Comparison of ENCODE assay signal across 8 cellular contexts in genomic region chr6:42260972-42261371, GRCh38. TPM values are rescaled to one million over a fixed set of nuclear protein-coding genes. Genes with fewer than 3 reads are reported as not detected.
A peak's percentile ranks its signal among the peaks of the same experiment; 100 is the strongest.
DNase-seq lines count a peak whose midpoint lies in the region; ATAC-seq, FAIRE-seq and TF ChIP-seq lines count a peak whose summit lies in the region.

No MANE protein-coding gene starts in this region.

- H3K27me3 ChIP-seq in GM23338 (ENCODE audit: insufficient read depth) = no peaks in the 10 kb centered on the region

- no peaks in the 10 kb centered on the region for H3K79me2 ChIP-seq in GM23338 (replicated peaks; ENCODE audit: insufficient read depth)

- H3K4me3 ChIP-seq in A549 (no peak overlapping the region), GM23338 (no peak overlapping the region), epithelial cell of proximal tubule (ENCODE audit: low read depth, low read length) (no peak overlapping the region)

- peak; percentile 80 to 90; a peak in 4 of 6 replicates for ATAC-seq in A549
- peak; percentile 79 for ATAC-seq in GM23338

- TF ChIP-seq EP300 in A549 (IDR thresholded peaks at IDR 0.05) = no peak

- no peak overlapping the region for H3K27ac Mint-ChIP-seq in GM23338
- no peak overlapping the region for H3K27ac Mint-ChIP-seq in activated CD4-positive, alpha-beta T cell treated with anti-CD3 and anti-CD28 coated beads, Interleukin-2, amount 10 ng/mL, durations not matched to agents 7 days and 5 days
- no peak overlapping the region for H3K27ac Mint-ChIP-seq in osteocyte (ENCODE audit: unreplicated experiment)

- H3K9me3 Mint-ChIP-seq in GM23338 = no peaks in the 10 kb centered on the region
- no peaks in the 10 kb centered on the region for H3K9me3 Mint-ChIP-seq in activated CD4-positive, alpha-beta T cell treated with anti-CD3 and anti-CD28 coated beads, Interleukin-2, amount 10 ng/mL, durations not matched to agents 7 days and 5 days
- no peaks in the 10 kb centered on the region for H3K9me3 Mint-ChIP-seq in osteocyte (ENCODE audit: unreplicated experiment)

- peak overlapping the region; percentile 43 to 72; a peak in 5 of 6 replicates for H3K27ac ChIP-seq in A549
- H3K27ac ChIP-seq in GM23338 (ENCODE audit: low read depth) = no peak overlapping the region

- POLR2A ChIA-PET in A549 (lab: Yijun Ruan, JAX) = interaction anchor here (0.7 to 1.2 kb wide), 2 partner anchors 191 to 287 kb away, joined by 3 read pairs; partner anchors contain the start of gene TRERF1
- POLR2A ChIA-PET in activated CD4-positive, alpha-beta T cell treated with anti-CD3 and anti-CD28 coated beads, Interleukin-2, amount 10 ng/mL, durations not matched to agents 7 days and 5 days (lab: Charles Lee) = no interaction called here

- H3K4me1 ChIP-seq in A549 (peaks cover 11% of the 10 kb centered on the region), GM23338 (ENCODE audit: insufficient read depth) (peaks cover 36% of the 10 kb centered on the region)

- peak; percentile 61 to 74 for TF ChIP-seq RAD21 in A549 (conservative IDR thresholded peaks at IDR 0.05 in 1 of 2, IDR thresholded peaks at IDR 0.05 in 1 of 2)

- H3K4me1 Mint-ChIP-seq in GM23338 = peaks cover 49% of the 10 kb centered on the region
- H3K4me1 Mint-ChIP-seq in activated CD4-positive, alpha-beta T cell treated with anti-CD3 and anti-CD28 coated beads, Interleukin-2, amount 10 ng/mL, durations not matched to agents 7 days and 5 days = peaks cover 7% of the 10 kb centered on the region
- H3K4me1 Mint-ChIP-seq in osteocyte (ENCODE audit: unreplicated experiment) = peaks cover 19% of the 10 kb centered on the region

- H3K4me2 ChIP-seq in A549 = peak overlapping the region; percentile 8; the same call in 2 of the 3 replicates
- H3K4me2 ChIP-seq in GM23338 = peak overlapping the region; percentile 27; the same call in 1 of the 2 replicates

- H3K9me3 ChIP-seq in A549 = no peaks in the 10 kb centered on the region

- CTCF ChIA-PET in A549 (lab: Yijun Ruan, JAX) = interaction anchor here (0.6 to 4.2 kb wide), 17 partner anchors 8 to 287 kb away, joined by 3 to 33 read pairs (median 4); no protein-coding TSS in a partner anchor
- CTCF ChIA-PET in activated CD4-positive, alpha-beta T cell treated with anti-CD3 and anti-CD28 coated beads, Interleukin-2, amount 10 ng/mL, durations not matched to agents 7 days and 5 days (lab: Charles Lee) = interaction anchor here (0.5 to 3.3 kb wide), 8 partner anchors 16 to 302 kb away, joined by 3 to 13 read pairs (median 3); partner anchors contain the start of gene UBR2

- H3K36me3 Mint-ChIP-seq in GM23338 (ENCODE audit: low read depth) = peaks cover 25% of the 10 kb centered on the region
- peaks cover 28% of the 10 kb centered on the region for H3K36me3 Mint-ChIP-seq in activated CD4-positive, alpha-beta T cell treated with anti-CD3 and anti-CD28 coated beads, Interleukin-2, amount 10 ng/mL, durations not matched to agents 7 days and 5 days (ENCODE audit: low read depth)
- H3K36me3 Mint-ChIP-seq in osteocyte (ENCODE audit: unreplicated experiment) = peaks cover 9% of the 10 kb centered on the region

- TF ChIP-seq CTCF in A549 (IDR thresholded peaks at IDR 0.05) (peak; percentile 61), GM23338 (conservative IDR thresholded peaks at IDR 0.05; ENCODE audit: low read depth in 2 of 2) (peak; percentile 77 to 79), epithelial cell of proximal tubule (conservative IDR thresholded peaks at IDR 0.05; ENCODE audit: low read depth, low read length) (peak; percentile 62), osteocyte (IDR thresholded peaks at IDR 0.05) (peak; percentile 60)

- peaks cover 7% of the 10 kb centered on the region; the same call in 1 of the 2 replicates for H3K9me2 ChIP-seq in GM23338 (ENCODE audit: insufficient read depth)

- peaks cover 9% of the 10 kb centered on the region; the same call in 1 of the 2 replicates for H3F3A ChIP-seq in GM23338 (replicated peaks; ENCODE audit: low read depth)

- H4K20me1 ChIP-seq in GM23338 (replicated peaks; ENCODE audit: insufficient read depth) = peaks cover 11% of the 10 kb centered on the region

- DNase-seq in A549 (ENCODE audit: low read depth in 1 of 2, low spot score in 1 of 2) (peak in 1 of 2 experiments; percentile 52), GM23338 (ENCODE audit: low spot score) (peak; percentile 82), epithelial cell of proximal tubule (ENCODE audit: low read depth) (no peak), osteocyte (ENCODE audit: extremely low spot score, unreplicated experiment) (no peak), SKM-1 treated with dmso at 0.1 percent for 144 hours (lab: John Stamatoyannopoulos, UW; ENCODE audit: unreplicated experiment) (no peak), NCI-H187 (lab: John Stamatoyannopoulos, UW) (no peak), NCI-H2196 treated with DMSO at 0.1 percent for 48 hours (lab: John Stamatoyannopoulos, UW; ENCODE audit: unreplicated experiment) (no peak)
- DNase-seq in activated CD4-positive, alpha-beta T cell treated with anti-CD3 and anti-CD28 coated beads, Interleukin-2, amount 10 ng/mL, durations not matched to agents 7 days and 5 days = peak; percentile 43

- TF ChIP-seq POLR2A in A549 (IDR thresholded peaks at IDR 0.05; ENCODE audit: low read length) = no peak

- no peak for FAIRE-seq in A549 (lab: Jason Lieb, UNC)

- H3K4me3 Mint-ChIP-seq in GM23338 = no peak overlapping the region
- no peak overlapping the region for H3K4me3 Mint-ChIP-seq in activated CD4-positive, alpha-beta T cell treated with anti-CD3 and anti-CD28 coated beads, Interleukin-2, amount 10 ng/mL, durations not matched to agents 7 days and 5 days
- no peak overlapping the region for H3K4me3 Mint-ChIP-seq in osteocyte (ENCODE audit: unreplicated experiment)

- WGBS in A549 (ENCODE audit: missing lambda C conversion rate) = 80% methylated on average over 4 of the region's 11 CpGs

- H3K27me3 Mint-ChIP-seq in GM23338 (ENCODE audit: insufficient read depth, low read depth, poor library complexity) = peaks cover 18% of the 10 kb centered on the region
- H3K27me3 Mint-ChIP-seq in activated CD4-positive, alpha-beta T cell treated with anti-CD3 and anti-CD28 coated beads, Interleukin-2, amount 10 ng/mL, durations not matched to agents 7 days and 5 days = no peaks in the 10 kb centered on the region
- H3K27me3 Mint-ChIP-seq in osteocyte (ENCODE audit: unreplicated experiment) = no peaks in the 10 kb centered on the region

- no peak overlapping the region for H2AFZ ChIP-seq in GM23338

- H3K36me3 ChIP-seq in GM23338 (ENCODE audit: insufficient read depth) = peaks cover 13% of the 10 kb centered on the region

TF ChIP-seq in A549, 52 proteins besides CTCF, POLR2A, EP300 and RAD21:
- TF ChIP-seq SMC3 (IDR thresholded peaks at IDR 0.05) (peak; percentile 83), ELK1 (IDR thresholded peaks at IDR 0.05; ENCODE audit: low read depth, low read length) (no peak), MYC (IDR thresholded peaks at IDR 0.05; ENCODE audit: borderline replicate concordance, low read length) (no peak)

TF ChIP-seq in GM23338, 12 proteins besides CTCF, POLR2A, EP300 and RAD21 (continues in another document):
- TF ChIP-seq STAT1 (IDR thresholded peaks at IDR 0.05; ENCODE audit: unreplicated experiment) (no peak), ZNF114 (CRISPR knock-in tag; IDR thresholded peaks at IDR 0.05) (no peak), EZH2 (IDR thresholded peaks at IDR 0.05; ENCODE audit: low read depth, unreplicated experiment) (no peak), EZH2phosphoT487 (IDR thresholded peaks at IDR 0.05; ENCODE audit: unreplicated experiment) (no peak)

RNA-seq across cellular contexts. Expression of gene MRPS10, which starts 43.3 kb away (rescaled TPM):
- 41.7 and 60.7 TPM in 2 replicates for polyA plus RNA-seq in A549 (2011; rRNA removed)
- 17.3 and 18.9 TPM in 2 replicates for polyA plus RNA-seq in A549 (2012; cell fraction: cytosol; rRNA removed)
- 3.7 and 5.0 TPM in 2 replicates for polyA plus RNA-seq in A549 (2012; cell fraction: nucleus; rRNA removed)
- 31.4 to 33.9 TPM (median 31.5 TPM) in 3 replicates for polyA plus RNA-seq in A549 (2017; fragmentation: RNase III; extraction: RNeasy Plus Mini Kit Qiagen cat#74134 plus additional on column Dnase treatment)
- 8.0 and 8.4 TPM in 2 replicates for polyA minus RNA-seq in A549 (2011; rRNA and poly(A)+ RNA removed)
- 42.7 and 49.3 TPM in 2 replicates for total RNA-seq in GM23338 (2014; rRNA removed; shearing (Covaris generic))
- 33.7 and 36.2 TPM in 2 replicates for polyA plus RNA-seq in GM23338 (2016; fragmentation: Nextera tagmentation; extraction: Ambion mirVana)
- total RNA-seq in activated CD4-positive, alpha-beta T cell treated with anti-CD3 and anti-CD28 coated beads, Interleukin-2, amount 10 ng/mL, durations not matched to agents 7 days and 5 days = 10 to 100 TPM; 27.9 to 33.1 TPM
- 40.3 and 62.9 TPM in 2 replicates for total RNA-seq in epithelial cell of proximal tubule
- 30.6 and 33.1 TPM in 2 replicates for total RNA-seq in osteocyte

Comparison
In these comparisons a context has a peak if more than half of its experiments do, and no peak if none do; other contexts are left out.
1. DNase-seq: peak in GM23338 (single experiment) and activated CD4-positive, alpha-beta T cell treated with anti-CD3 and anti-CD28 coated beads, Interleukin-2, amount 10 ng/mL, durations not matched to agents 7 days and 5 days (single experiment); none in epithelial cell of proximal tubule (single experiment), osteocyte (single experiment), SKM-1 treated with dmso at 0.1 percent for 144 hours (single experiment), NCI-H187 (0 of 2) and NCI-H2196 treated with DMSO at 0.1 percent for 48 hours (single experiment).
2. Peak in every context shown above with its lines, with median percentiles within 50 percentile points of each other: CTCF ChIP-seq.